Comparison of ENCODE assay signal across 17 cellular contexts in the genomic region with DNA sequence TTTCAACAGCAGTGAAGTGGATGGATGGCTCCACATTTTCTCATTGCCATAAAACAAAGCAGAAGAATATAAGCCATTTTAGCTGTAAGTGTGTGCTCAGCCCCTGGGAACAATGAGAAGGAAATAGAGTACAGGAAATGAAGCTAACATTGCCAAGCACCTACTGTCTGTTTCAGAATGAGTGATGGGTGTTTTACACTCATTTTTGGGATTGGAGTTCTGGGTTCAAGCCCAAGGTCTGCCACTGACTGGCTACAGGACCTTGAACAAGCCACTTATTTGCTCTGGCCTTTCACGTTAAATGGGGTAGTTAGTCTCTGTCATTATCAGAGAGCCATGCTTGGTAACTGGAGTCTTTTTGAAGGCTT.
DNase-seq lines count a peak whose midpoint lies in the region; ATAC-seq, FAIRE-seq and TF ChIP-seq lines count a peak whose summit lies in the region.
"Had no signal": no experiment of that assay in that cellular context is flagged by ENCODE, and none has a peak within 500 bp of the region (broad histone marks: within the 10 kb centered on the region; RNA-seq: fewer than 3 reads in every experiment).

No MANE protein-coding gene starts in this region.

- H3K79me2 ChIP-seq in astrocyte (ENCODE audit: insufficient read depth, low read length): no peaks in the 10 kb centered on the region

- no peaks in the 10 kb centered on the region for H3K9me3 ChIP-seq in astrocyte (ENCODE audit: insufficient read depth, low read depth, low read length)
- H3K9me3 ChIP-seq: left lung, mucosa of descending colon, tibial nerve had no signal

- H3K27ac ChIP-seq in astrocyte (ENCODE audit: low read depth, low read length): peak overlapping the region; percentile 61
- H3K27ac ChIP-seq: left lung had no signal

- no peak overlapping the region for H3K27ac Mint-ChIP-seq in astrocyte (ENCODE audit: unreplicated experiment)
- H3K27ac Mint-ChIP-seq in nephron: peak overlapping the region in 2 of 3 experiments; percentile 57 to 73
- H3K27ac Mint-ChIP-seq: activated CD4-positive, alpha-beta T cell treated with anti-CD3 and anti-CD28 coated beads, Interleukin-2, amount 10 ng/mL, durations not matched to agents 7 days and 5 days; CD4-positive, alpha-beta T cell; stimulated activated memory B cell treated with anti-CD40 and anti-IgM and Interleukin-4, amounts not matched to agents 10 μg/mL and 1 μg/mL and 100 μg/mL, for 72 hours had no signal

- no peaks in the 10 kb centered on the region for H3K36me3 ChIP-seq in astrocyte (ENCODE audit: insufficient read depth, low read length)
- H3K36me3 ChIP-seq: left lung, tibial nerve had no signal

- H3K27me3 Mint-ChIP-seq in astrocyte (ENCODE audit: low read depth, unreplicated experiment) (peaks cover 3% of the 10 kb centered on the region), nephron (ENCODE audit: low read depth) (no peaks in the 10 kb centered on the region)
- H3K27me3 Mint-ChIP-seq: activated CD4-positive, alpha-beta T cell treated with anti-CD3 and anti-CD28 coated beads, Interleukin-2, amount 10 ng/mL, durations not matched to agents 7 days and 5 days had no signal

- H3K4me1 ChIP-seq in astrocyte (ENCODE audit: insufficient read depth, low read length): peaks cover 13% of the 10 kb centered on the region
- H3K4me1 ChIP-seq: left lung had no signal

- H2AFZ ChIP-seq in astrocyte (ENCODE audit: low read depth, low read length): no peak overlapping the region

- TF ChIP-seq CTCF in GM12865 (IDR thresholded peaks at IDR 0.05; ENCODE audit: insufficient read depth, low read depth, low read length, missing control alignments) (no peak), astrocyte (IDR thresholded peaks at IDR 0.05; ENCODE audit: insufficient read depth, low read depth, low read length) (no peak), nephron (IDR thresholded peaks at IDR 0.05; ENCODE audit: unreplicated experiment in 3 of 3) (no peak)

- no peak overlapping the region for H3K9ac ChIP-seq in astrocyte (ENCODE audit: low read length)

- H3K4me3 ChIP-seq in GM12865 (ENCODE audit: low read depth, low read length): no peak overlapping the region
- no peak overlapping the region for H3K4me3 ChIP-seq in astrocyte (ENCODE audit: insufficient read depth, low read depth, low read length)
- H3K4me3 ChIP-seq: left lung, mucosa of descending colon, tibial nerve had no signal

- H3K4me1 Mint-ChIP-seq in astrocyte (ENCODE audit: low read depth, unreplicated experiment) (peaks cover 4% of the 10 kb centered on the region), nephron (peaks cover 54% of the 10 kb centered on the region)
- H3K4me1 Mint-ChIP-seq: activated CD4-positive, alpha-beta T cell treated with anti-CD3 and anti-CD28 coated beads, Interleukin-2, amount 10 ng/mL, durations not matched to agents 7 days and 5 days; stimulated activated memory B cell treated with anti-CD40 and anti-IgM and Interleukin-4, amounts not matched to agents 10 μg/mL and 1 μg/mL and 100 μg/mL, for 72 hours had no signal

- ATAC-seq in GM18868 (IDR thresholded peaks at IDR 0.05; ENCODE audit: unreplicated experiment) (no peak), GM21717 (IDR thresholded peaks at IDR 0.05; ENCODE audit: unreplicated experiment) (no peak)
- ATAC-seq: stimulated activated memory B cell treated with anti-CD40 and anti-IgM and Interleukin-4, amounts not matched to agents 10 μg/mL and 1 μg/mL and 100 μg/mL, for 72 hours had no signal

- H3K36me3 Mint-ChIP-seq in astrocyte (ENCODE audit: low read depth, unreplicated experiment) (no peaks in the 10 kb centered on the region), nephron (ENCODE audit: low read depth) (no peaks in the 10 kb centered on the region)
- H3K36me3 Mint-ChIP-seq: stimulated activated memory B cell treated with anti-CD40 and anti-IgM and Interleukin-4, amounts not matched to agents 10 μg/mL and 1 μg/mL and 100 μg/mL, for 72 hours had no signal

- no peak for FAIRE-seq in astrocyte (lab: Jason Lieb, UNC)
- FAIRE-seq: frontal cortex had no signal

- no peaks in the 10 kb centered on the region for H3K27me3 ChIP-seq in astrocyte (ENCODE audit: insufficient read depth, low read length)
- H3K27me3 ChIP-seq: left lung, tibial nerve had no signal

- in situ Hi-C loops in KBM-7 (cut with MboI; ENCODE audit: low pct_unique_long_range_greater_than_20kb, low sequenced_read_pairs): no loop called here

- H3K9me3 Mint-ChIP-seq in astrocyte (ENCODE audit: unreplicated experiment): peaks cover 2% of the 10 kb centered on the region
- H3K9me3 Mint-ChIP-seq in nephron: no peaks in the 10 kb centered on the region
- H3K9me3 Mint-ChIP-seq: activated CD4-positive, alpha-beta T cell treated with anti-CD3 and anti-CD28 coated beads, Interleukin-2, amount 10 ng/mL, durations not matched to agents 7 days and 5 days; CD4-positive, alpha-beta T cell; stimulated activated memory B cell treated with anti-CD40 and anti-IgM and Interleukin-4, amounts not matched to agents 10 μg/mL and 1 μg/mL and 100 μg/mL, for 72 hours had no signal

- no peak overlapping the region for H3K4me3 Mint-ChIP-seq in astrocyte (ENCODE audit: unreplicated experiment)
- no peak overlapping the region for H3K4me3 Mint-ChIP-seq in nephron
- H3K4me3 Mint-ChIP-seq: activated CD4-positive, alpha-beta T cell treated with anti-CD3 and anti-CD28 coated beads, Interleukin-2, amount 10 ng/mL, durations not matched to agents 7 days and 5 days; CD4-positive, alpha-beta T cell; stimulated activated memory B cell treated with anti-CD40 and anti-IgM and Interleukin-4, amounts not matched to agents 10 μg/mL and 1 μg/mL and 100 μg/mL, for 72 hours had no signal

- no peaks in the 10 kb centered on the region for H4K20me1 ChIP-seq in astrocyte (ENCODE audit: insufficient read depth, low read length)

- peak; percentile 65 for DNase-seq in GM12865 (ENCODE audit: low read depth)
- DNase-seq in NCI-H1105 (lab: John Stamatoyannopoulos, UW): peak; percentile 28
- DNase-seq in astrocyte (ENCODE audit: low read depth): no peak
- no peak for DNase-seq in KBM-7
- no peak for DNase-seq in RPMI8226
- DNase-seq: activated CD4-positive, alpha-beta T cell treated with anti-CD3 and anti-CD28 coated beads, Interleukin-2, amount 10 ng/mL, durations not matched to agents 7 days and 5 days; activated naive CD4-positive, alpha-beta T cell; CD4-positive, alpha-beta T cell; DMS79 treated with DMSO at 0.1 percent for 48 hours; left lung; mucosa of descending colon had no signal

- H3K4me2 ChIP-seq in astrocyte (ENCODE audit: low read length): peak overlapping the region; percentile 12

Comparison
In these comparisons a context has a peak if more than half of its experiments do, and no peak if none do; other contexts are left out.
1. DNase-seq: peak in GM12865 (single experiment) and NCI-H1105 (single experiment); none in astrocyte (single experiment), KBM-7 (single experiment) and RPMI8226 (single experiment).